In genomic region chr17:81164464-81165245, GRCh38 we compare ENCODE assay signal across 13 cellular contexts. TPM values are rescaled to one million over a fixed set of nuclear protein-coding genes. Genes with fewer than 3 reads are reported as not detected.
DNase-seq lines count a peak whose midpoint lies in the region; ATAC-seq, FAIRE-seq and TF ChIP-seq lines count a peak whose summit lies in the region.
"Had no signal": no experiment of that assay in that cellular context is flagged by ENCODE, and none has a peak within 500 bp of the region (broad histone marks: within the 10 kb centered on the region; RNA-seq: fewer than 3 reads in every experiment).

No MANE protein-coding gene starts in this region.

- peaks cover 0 to 7% of the 10 kb centered on the region in 2 donors for H3K36me3 Mint-ChIP-seq in naive B cell

- H3K4me3 ChIP-seq in cardiac muscle cell = no peak overlapping the region
- no peak overlapping the region for H3K4me3 ChIP-seq in K562

- intact Hi-C loops in Right ventricle myocardium superior (cut with DNase I) (no loop called here), K562 (cut with micrococcal nuclease) (no loop called here)

- H3K36me3 ChIP-seq in cardiac muscle cell = no peaks in the 10 kb centered on the region
- no peaks in the 10 kb centered on the region for H3K36me3 ChIP-seq in K562 (ENCODE audit: control insufficient read depth, insufficient read depth, low read length)

- no peak for TF ChIP-seq POLR2A in K562 (conservative IDR thresholded peaks at IDR 0.05)

- H3K27ac Mint-ChIP-seq in naive B cell = no peak overlapping the region

- no peak for FAIRE-seq in K562 (lab: Jason Lieb, UNC)
- FAIRE-seq in urothelium cell line (lab: Jason Lieb, UNC) = peak; percentile 46
- FAIRE-seq: GM12892 had no signal

- H3K4me3 Mint-ChIP-seq in naive B cell = peak overlapping the region in 5 of 8 donors; percentile 29 to 56 (median 29)

- H3K4me1 ChIP-seq in cardiac muscle cell (ENCODE audit: low read depth) (peaks cover 10% of the 10 kb centered on the region), K562 (replicated peaks in 1 of 2; ENCODE audit: control insufficient read depth in 2 of 2, insufficient read depth in 2 of 2, low read length in 2 of 2) (peaks cover 0 to 67% of the 10 kb centered on the region in 2 experiments; a peak in 2 of 5 replicates)

- peaks cover 1 to 5% (median 4%) of the 10 kb centered on the region in 3 donors for H3K4me1 Mint-ChIP-seq in naive B cell

- no peak for TF ChIP-seq EP300 in K562 (IDR thresholded peaks at IDR 0.05; ENCODE audit: low read length)

- H3K9me3 ChIP-seq in cardiac muscle cell (ENCODE audit: low read depth) = no peaks in the 10 kb centered on the region
- no peaks in the 10 kb centered on the region; the same call in none of the 2 replicates for H3K9me3 ChIP-seq in K562 (replicated peaks; ENCODE audit: control insufficient read depth, insufficient read depth, low read depth, low read length)

- TF ChIP-seq CTCF in cardiac muscle cell (IDR thresholded peaks at IDR 0.05; ENCODE audit: low read depth, low read length) (no peak), K562 (IDR thresholded peaks at IDR 0.05 in 2 of 3, conservative IDR thresholded peaks at IDR 0.05 in 1 of 3; ENCODE audit: insufficient read depth in 2 of 3, low read depth in 1 of 3, low read length in 3 of 3) (no peak)

- TF ChIP-seq RAD21 in K562 (CRISPR knock-in tag; conservative IDR thresholded peaks at IDR 0.05 in 1 of 2, IDR thresholded peaks at IDR 0.05 in 1 of 2) = no peak

- peak overlapping the region in 1 of 2 experiments; percentile 45; a peak in 1 of 4 replicates for H3K9ac ChIP-seq in K562 (ENCODE audit: insufficient read depth in 1 of 2, low read depth in 2 of 2, low read length in 2 of 2)

- no peaks in the 10 kb centered on the region for H3K27me3 ChIP-seq in cardiac muscle cell
- H3K27me3 ChIP-seq in K562 (ENCODE audit: control insufficient read depth in 2 of 2, insufficient read depth in 2 of 2, low read length in 2 of 2) = peaks cover 27 to 76% of the 10 kb centered on the region in 2 experiments; a peak in 4 of 5 replicates

- H3K27ac ChIP-seq in cardiac muscle cell (peak overlapping the region; percentile 63), K562 (ENCODE audit: extremely low read depth, low read depth, low read length) (no peak overlapping the region)

- in situ Hi-C loops in K562 (cut with MboI) = no loop called here

- H3K4me2 ChIP-seq in K562 (ENCODE audit: insufficient read depth, low read length) = no peak overlapping the region

- no peaks in the 10 kb centered on the region for H3K9me3 Mint-ChIP-seq in naive B cell

- peaks cover 9 to 65% (median 41%) of the 10 kb centered on the region in 3 donors for H3K27me3 Mint-ChIP-seq in naive B cell

- H3K79me2 ChIP-seq in K562 (ENCODE audit: control insufficient read depth, insufficient read depth, low read length) = no peaks in the 10 kb centered on the region

- WGBS in K562 (ENCODE audit: insufficient coverage, low coverage, missing lambda C conversion rate) = 8% methylated on average over 16 of the region's 18 CpGs

- CTCF ChIA-PET in K562 (lab: Yijun Ruan, JAX; ENCODE audit: low intra/inter-chr PET ratio) = no interaction called here

- DNase-seq in cardiac muscle cell (ENCODE audit: low read depth in 1 of 2, low spot score in 1 of 2) = no peak
- no peak for DNase-seq in Right ventricle myocardium superior
- no peak for DNase-seq in K562 (ENCODE audit: extremely low read depth in 1 of 4, low spot score in 3 of 4)
- no peak for DNase-seq in naive B cell
- no peak for DNase-seq in urothelium cell line (ENCODE audit: low spot score)
- DNase-seq in NOMO-1 (lab: John Stamatoyannopoulos, UW; ENCODE audit: unreplicated experiment in 2 of 2) = no peak
- no peak for DNase-seq in foreskin melanocyte
- DNase-seq in T1000 (lab: John Stamatoyannopoulos, UW) = no peak
- DNase-seq: stimulated activated CD8-positive, alpha-beta memory T cell treated with anti-CD3 and anti-CD28 coated beads, Interleukin-4, amount 100 ng/mL, for 48 hours had no signal

- peaks cover 5% of the 10 kb centered on the region; the same call in 1 of the 2 replicates for H4K20me1 ChIP-seq in K562 (replicated peaks; ENCODE audit: control insufficient read depth, insufficient read depth, low read length)

- no TSS peak for BruUV-seq in K562 (replicated peaks; lab: Mats Ljungman, UMichigan)

- no peaks in the 10 kb centered on the region for H3K9me1 ChIP-seq in K562 (ENCODE audit: control insufficient read depth, insufficient read depth, low read length)

- ATAC-seq in Right ventricle myocardium superior (ENCODE audit: poor library complexity) = no peak
- ATAC-seq in K562 = no peak
- no peak for ATAC-seq in naive B cell (ENCODE audit: low read depth in 2 of 2)

- no peak overlapping the region for H2AFZ ChIP-seq in K562 (ENCODE audit: low read depth, low read length)

- POLR2A ChIA-PET in K562 (lab: Yijun Ruan, JAX) = interaction anchor here (0.6 to 1.0 kb wide), 2 partner anchors 12 to 250 kb away, joined by 3 read pairs; no protein-coding TSS in a partner anchor

RNA-seq across cellular contexts. Expression of gene PVALEF, which starts 0.7 kb away (rescaled TPM):
- total RNA-seq in cardiac muscle cell = 0.67 and 0.86 TPM in 2 replicates
- 0.37 and 0.44 TPM in 2 replicates for polyA plus RNA-seq in cardiac muscle cell
- total RNA-seq in Right ventricle myocardium superior = not detected
- not detected in 2 replicates for total RNA-seq in K562 (2011; cell fraction: chromatin; rRNA removed; ENCODE audit: low replicate concordance)
- total RNA-seq in K562 (2011; cell fraction: nucleolus; rRNA removed) = not detected in 2 replicates
- not detected in 2 replicates for total RNA-seq in K562 (2011; cell fraction: nucleoplasm; rRNA removed)
- total RNA-seq in K562 (2014; rRNA removed) = not detected in 2 replicates
- not detected in 2 replicates for total RNA-seq in K562 (2014; rRNA removed; fragmentation: Illumina TruSeq; extraction: Trizol)
- total RNA-seq in K562 (2015; rRNA removed; fragmentation: Illumina TruSeq; extraction: Trizol) = not detected in 2 replicates
- total RNA-seq in K562 (2021) = not detected in 2 replicates
- not detected in 2 replicates for polyA plus RNA-seq in K562 (2011; rRNA removed)
- polyA plus RNA-seq in K562 (2011; cell fraction: cytosol; rRNA removed) = not detected in 2 replicates
- not detected in 2 replicates for polyA plus RNA-seq in K562 (2011; cell fraction: nucleus; rRNA removed)
- not detected in 2 replicates for polyA plus RNA-seq in K562 (2012)
- not detected in 2 replicates for polyA plus RNA-seq in K562 (2014; fragmentation: Illumina TruSeq; extraction: Trizol)
- polyA plus RNA-seq in K562 (2014; fragmentation: Nextera tagmentation; extraction: Ambion mirVana) = not detected
- not detected in 2 replicates for polyA plus RNA-seq in K562 (2014; rRNA removed)
- polyA minus RNA-seq in K562 (2011; rRNA and poly(A)+ RNA removed) = not detected in 2 replicates
- not detected in 2 replicates for polyA minus RNA-seq in K562 (2011; cell fraction: cytosol; rRNA and poly(A)+ RNA removed)
- polyA minus RNA-seq in K562 (2011; cell fraction: nucleus; rRNA and poly(A)+ RNA removed) = not detected in 2 replicates
- not detected for polyA plus RNA-seq in naive B cell (ENCODE audit: low read depth in 6 of 6)
- total RNA-seq: dermis microvascular lymphatic vessel endothelial cell; pulmonary artery endothelial cell; T-helper 1 cell treated with Interleukin-12 subunit alpha and Interleukin-12 subunit beta and Interleukin-4 antibody, amounts not matched to agents 30 ng/mL and 1 ng/mL, for 36 hours had no signal

RNA-seq across cellular contexts. Expression of gene AATK, which starts 1.4 kb away (rescaled TPM):
- total RNA-seq in cardiac muscle cell = 13.8 and 21.9 TPM in 2 replicates
- 8.0 and 17.1 TPM in 2 replicates for polyA plus RNA-seq in cardiac muscle cell
- 5.3 TPM for total RNA-seq in Right ventricle myocardium superior
- total RNA-seq in K562 (2011; cell fraction: chromatin; rRNA removed; ENCODE audit: low replicate concordance) = 0.63 and 1.3 TPM in 2 replicates
- 1.3 TPM in 2 replicates for total RNA-seq in K562 (2011; cell fraction: nucleolus; rRNA removed)
- total RNA-seq in K562 (2011; cell fraction: nucleoplasm; rRNA removed) = 0.84 and 1.1 TPM in 2 replicates
- total RNA-seq in K562 (2014; rRNA removed) = 0.24 TPM in 1 of 2 replicates, not detected in the other
- total RNA-seq in K562 (2014; rRNA removed; fragmentation: Illumina TruSeq; extraction: Trizol) = 0.10 TPM in 1 of 2 replicates, not detected in the other
- 0.11 TPM in 1 of 2 replicates, not detected in the other for total RNA-seq in K562 (2015; rRNA removed; fragmentation: Illumina TruSeq; extraction: Trizol)
- total RNA-seq in K562 (2021) = 0.51 and 0.55 TPM in 2 replicates
- polyA plus RNA-seq in K562 (2011; rRNA removed) = 0.43 and 0.50 TPM in 2 replicates
- 0.46 and 1.1 TPM in 2 replicates for polyA plus RNA-seq in K562 (2011; cell fraction: cytosol; rRNA removed)
- polyA plus RNA-seq in K562 (2011; cell fraction: nucleus; rRNA removed) = 1.6 and 3.2 TPM in 2 replicates
- polyA plus RNA-seq in K562 (2012) = 0.18 and 0.32 TPM in 2 replicates
- 0.29 TPM in 1 of 2 replicates, not detected in the other for polyA plus RNA-seq in K562 (2014; fragmentation: Illumina TruSeq; extraction: Trizol)
- polyA plus RNA-seq in K562 (2014; fragmentation: Nextera tagmentation; extraction: Ambion mirVana) = not detected
- polyA plus RNA-seq in K562 (2014; rRNA removed) = 0.25 and 0.26 TPM in 2 replicates
- polyA minus RNA-seq in K562 (2011; rRNA and poly(A)+ RNA removed) = not detected in 2 replicates
- 1.0 and 1.1 TPM in 2 replicates for polyA minus RNA-seq in K562 (2011; cell fraction: cytosol; rRNA and poly(A)+ RNA removed)
- polyA minus RNA-seq in K562 (2011; cell fraction: nucleus; rRNA and poly(A)+ RNA removed) = 0.78 and 1.5 TPM in 2 replicates
- not detected for polyA plus RNA-seq in naive B cell (ENCODE audit: low read depth in 6 of 6)

RNA-seq across cellular contexts. Expression of gene CEP131, which starts 58.1 kb away (rescaled TPM):
- total RNA-seq in cardiac muscle cell = 23.2 and 37.0 TPM in 2 replicates
- 29.2 and 35.4 TPM in 2 replicates for polyA plus RNA-seq in cardiac muscle cell
- total RNA-seq in Right ventricle myocardium superior = 11.1 TPM
- 15.6 and 46.2 TPM in 2 replicates for total RNA-seq in K562 (2011; cell fraction: chromatin; rRNA removed; ENCODE audit: low replicate concordance)
- 30.3 and 31.2 TPM in 2 replicates for total RNA-seq in K562 (2011; cell fraction: nucleolus; rRNA removed)
- total RNA-seq in K562 (2011; cell fraction: nucleoplasm; rRNA removed) = 11.7 and 22.0 TPM in 2 replicates
- total RNA-seq in K562 (2014; rRNA removed) = 18.3 and 21.2 TPM in 2 replicates
- 0.99 and 1.2 TPM in 2 replicates for total RNA-seq in K562 (2014; rRNA removed; fragmentation: Illumina TruSeq; extraction: Trizol)
- 6.3 and 8.8 TPM in 2 replicates for total RNA-seq in K562 (2015; rRNA removed; fragmentation: Illumina TruSeq; extraction: Trizol)
- total RNA-seq in K562 (2021) = 14.9 and 16.7 TPM in 2 replicates
- polyA plus RNA-seq in K562 (2011; rRNA removed) = 2.3 and 4.7 TPM in 2 replicates
- 3.2 and 5.1 TPM in 2 replicates for polyA plus RNA-seq in K562 (2011; cell fraction: cytosol; rRNA removed)
- polyA plus RNA-seq in K562 (2011; cell fraction: nucleus; rRNA removed) = 21.2 and 39.0 TPM in 2 replicates
- polyA plus RNA-seq in K562 (2012) = 16.5 and 26.3 TPM in 2 replicates
- polyA plus RNA-seq in K562 (2014; fragmentation: Illumina TruSeq; extraction: Trizol) = 1.7 and 5.3 TPM in 2 replicates
- polyA plus RNA-seq in K562 (2014; fragmentation: Nextera tagmentation; extraction: Ambion mirVana) = under 1 TPM; 0.24 to 0.34 TPM
- 12.4 and 17.1 TPM in 2 replicates for polyA plus RNA-seq in K562 (2014; rRNA removed)
- polyA minus RNA-seq in K562 (2011; rRNA and poly(A)+ RNA removed) = 1.1 and 1.4 TPM in 2 replicates
- 4.2 and 7.9 TPM in 2 replicates for polyA minus RNA-seq in K562 (2011; cell fraction: cytosol; rRNA and poly(A)+ RNA removed)
- polyA minus RNA-seq in K562 (2011; cell fraction: nucleus; rRNA and poly(A)+ RNA removed) = 7.3 and 8.8 TPM in 2 replicates
- 10 to 100 TPM in 1 of 6 donors, 1 to 10 TPM in 4, not detected in 1; 3.1 to 11.6 (median 4.0) TPM for polyA plus RNA-seq in naive B cell (ENCODE audit: low read depth in 6 of 6)
